ENCODE assay signal across 1 cellular context in the genomic region with DNA sequence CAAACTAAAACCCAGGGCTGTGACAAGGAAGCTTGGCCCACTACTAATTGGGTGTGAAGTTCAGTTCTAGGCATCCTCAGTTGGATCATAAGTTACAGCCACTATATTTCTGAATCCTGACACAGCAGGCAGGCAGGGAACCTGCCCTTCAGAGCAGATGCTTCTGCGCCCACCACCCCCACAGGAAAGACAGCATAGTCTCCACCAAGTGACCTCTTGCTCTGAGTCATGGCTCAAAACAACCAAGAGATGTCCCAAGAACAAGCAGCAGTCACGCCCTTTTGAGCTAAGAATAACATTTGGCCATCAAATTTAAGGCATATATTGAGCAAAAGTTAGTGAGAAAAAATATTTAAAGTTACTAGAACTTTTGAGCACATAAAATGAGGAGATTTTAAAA.
TF ChIP-seq lines count a peak whose summit lies in the region.

No MANE protein-coding gene starts in this region.

TF ChIP-seq in WTC11, 78 proteins besides CTCF, POLR2A, EP300 and RAD21 (continued from another document):
- TF ChIP-seq, protein P1, sequence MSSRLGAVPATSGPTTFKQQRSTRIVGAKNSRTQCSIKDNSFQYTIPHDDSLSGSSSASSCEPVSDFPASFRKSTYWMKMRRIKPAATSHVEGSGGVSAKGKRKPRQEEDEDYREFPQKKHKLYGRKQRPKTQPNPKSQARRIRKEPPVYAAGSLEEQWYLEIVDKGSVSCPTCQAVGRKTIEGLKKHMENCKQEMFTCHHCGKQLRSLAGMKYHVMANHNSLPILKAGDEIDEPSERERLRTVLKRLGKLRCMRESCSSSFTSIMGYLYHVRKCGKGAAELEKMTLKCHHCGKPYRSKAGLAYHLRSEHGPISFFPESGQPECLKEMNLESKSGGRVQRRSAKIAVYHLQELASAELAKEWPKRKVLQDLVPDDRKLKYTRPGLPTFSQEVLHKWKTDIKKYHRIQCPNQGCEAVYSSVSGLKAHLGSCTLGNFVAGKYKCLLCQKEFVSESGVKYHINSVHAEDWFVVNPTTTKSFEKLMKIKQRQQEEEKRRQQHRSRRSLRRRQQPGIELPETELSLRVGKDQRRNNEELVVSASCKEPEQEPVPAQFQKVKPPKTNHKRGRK (CRISPR knock-in tag; IDR thresholded peaks at IDR 0.05; ENCODE audit: borderline replicate concordance), result no peak
- no peak for TF ChIP-seq HMGA2 (CRISPR knock-in tag; IDR thresholded peaks at IDR 0.05)
- TF ChIP-seq, protein P2, sequence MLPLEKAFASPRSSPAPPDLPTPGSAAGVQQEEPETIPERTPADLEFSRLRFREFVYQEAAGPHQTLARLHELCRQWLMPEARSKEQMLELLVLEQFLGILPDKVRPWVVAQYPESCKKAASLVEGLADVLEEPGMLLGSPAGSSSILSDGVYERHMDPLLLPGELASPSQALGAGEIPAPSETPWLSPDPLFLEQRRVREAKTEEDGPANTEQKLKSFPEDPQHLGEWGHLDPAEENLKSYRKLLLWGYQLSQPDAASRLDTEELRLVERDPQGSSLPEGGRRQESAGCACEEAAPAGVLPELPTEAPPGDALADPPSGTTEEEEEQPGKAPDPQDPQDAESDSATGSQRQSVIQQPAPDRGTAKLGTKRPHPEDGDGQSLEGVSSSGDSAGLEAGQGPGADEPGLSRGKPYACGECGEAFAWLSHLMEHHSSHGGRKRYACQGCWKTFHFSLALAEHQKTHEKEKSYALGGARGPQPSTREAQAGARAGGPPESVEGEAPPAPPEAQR (CRISPR knock-in tag; IDR thresholded peaks at IDR 0.05), result no peak
- TF ChIP-seq, protein P3, sequence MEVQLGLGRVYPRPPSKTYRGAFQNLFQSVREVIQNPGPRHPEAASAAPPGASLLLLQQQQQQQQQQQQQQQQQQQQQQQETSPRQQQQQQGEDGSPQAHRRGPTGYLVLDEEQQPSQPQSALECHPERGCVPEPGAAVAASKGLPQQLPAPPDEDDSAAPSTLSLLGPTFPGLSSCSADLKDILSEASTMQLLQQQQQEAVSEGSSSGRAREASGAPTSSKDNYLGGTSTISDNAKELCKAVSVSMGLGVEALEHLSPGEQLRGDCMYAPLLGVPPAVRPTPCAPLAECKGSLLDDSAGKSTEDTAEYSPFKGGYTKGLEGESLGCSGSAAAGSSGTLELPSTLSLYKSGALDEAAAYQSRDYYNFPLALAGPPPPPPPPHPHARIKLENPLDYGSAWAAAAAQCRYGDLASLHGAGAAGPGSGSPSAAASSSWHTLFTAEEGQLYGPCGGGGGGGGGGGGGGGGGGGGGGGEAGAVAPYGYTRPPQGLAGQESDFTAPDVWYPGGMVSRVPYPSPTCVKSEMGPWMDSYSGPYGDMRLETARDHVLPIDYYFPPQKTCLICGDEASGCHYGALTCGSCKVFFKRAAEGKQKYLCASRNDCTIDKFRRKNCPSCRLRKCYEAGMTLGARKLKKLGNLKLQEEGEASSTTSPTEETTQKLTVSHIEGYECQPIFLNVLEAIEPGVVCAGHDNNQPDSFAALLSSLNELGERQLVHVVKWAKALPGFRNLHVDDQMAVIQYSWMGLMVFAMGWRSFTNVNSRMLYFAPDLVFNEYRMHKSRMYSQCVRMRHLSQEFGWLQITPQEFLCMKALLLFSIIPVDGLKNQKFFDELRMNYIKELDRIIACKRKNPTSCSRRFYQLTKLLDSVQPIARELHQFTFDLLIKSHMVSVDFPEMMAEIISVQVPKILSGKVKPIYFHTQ (CRISPR knock-in tag; IDR thresholded peaks at IDR 0.05), result no peak
